25 cellular contexts compared by ENCODE assay signal in the genomic region with DNA sequence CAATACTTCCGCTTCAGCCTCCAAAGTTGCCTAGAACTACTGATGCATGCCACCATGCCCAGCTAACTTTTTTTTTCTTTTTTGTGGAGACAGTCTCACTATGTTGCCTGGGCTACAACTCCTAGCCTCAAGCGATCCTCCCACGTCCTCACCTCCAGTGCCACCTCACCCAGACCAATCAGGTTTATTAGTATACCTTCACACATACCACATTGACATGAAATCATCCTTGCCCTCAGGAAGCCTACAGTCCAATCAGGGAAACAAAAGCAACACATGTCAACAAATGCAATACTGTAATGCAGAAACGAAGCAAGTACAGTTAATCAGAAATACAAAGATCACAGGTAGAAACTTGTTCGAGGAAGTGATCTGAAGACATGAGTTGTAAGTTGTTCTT. TPM values are rescaled to one million over a fixed set of nuclear protein-coding genes. Genes with fewer than 3 reads are reported as not detected.
DNase-seq lines count a peak whose midpoint lies in the region; ATAC-seq and TF ChIP-seq lines count a peak whose summit lies in the region.
"Had no signal": no experiment of that assay in that cellular context is flagged by ENCODE, and none has a peak within 500 bp of the region (broad histone marks: within the 10 kb centered on the region; RNA-seq: fewer than 3 reads in every experiment).

No MANE protein-coding gene starts in this region.

- peaks cover 43% of the 10 kb centered on the region for H3K4me1 Mint-ChIP-seq in activated CD8-positive, alpha-beta memory T cell treated with anti-CD3 and anti-CD28 coated beads, Interleukin-2, amount 10 ng/mL, durations not matched to agents 7 days and 5 days
- peaks cover 32 to 45% of the 10 kb centered on the region in 2 donors for H3K4me1 Mint-ChIP-seq in effector memory CD8-positive, alpha-beta T cell (ENCODE audit: low read depth in 2 of 2)
- H3K4me1 Mint-ChIP-seq in stimulated activated effector memory CD8-positive, alpha-beta T cell treated with anti-CD3 and anti-CD28 coated beads, Interleukin-12 subunit alpha, Interleukin-12 subunit beta, amount 100 ng/mL, for 72 hours: peaks cover 34% of the 10 kb centered on the region
- H3K4me1 Mint-ChIP-seq in T-helper 17 cell: peaks cover 54% of the 10 kb centered on the region

- H3K79me2 ChIP-seq in PC-9 (ENCODE audit: low read depth): peaks cover 86% of the 10 kb centered on the region

- intact Hi-C loops in PC-9 (cut with micrococcal nuclease; ENCODE audit: unreplicated experiment): no loop called here
- intact Hi-C loops in lower lobe of right lung (cut with DNase I): no loop called here

- TF ChIP-seq CTCF in PC-9 (conservative IDR thresholded peaks at IDR 0.05) (no peak), lower lobe of right lung (IDR thresholded peaks at IDR 0.05) (no peak)

- H3K4me3 Mint-ChIP-seq in activated CD8-positive, alpha-beta memory T cell treated with anti-CD3 and anti-CD28 coated beads, Interleukin-2, amount 10 ng/mL, durations not matched to agents 7 days and 5 days: no peak overlapping the region
- H3K4me3 Mint-ChIP-seq in effector memory CD8-positive, alpha-beta T cell: peak overlapping the region in 1 of 2 donors; percentile 3
- no peak overlapping the region for H3K4me3 Mint-ChIP-seq in stimulated activated effector memory CD8-positive, alpha-beta T cell treated with anti-CD3 and anti-CD28 coated beads, Interleukin-12 subunit alpha, Interleukin-12 subunit beta, amount 100 ng/mL, for 72 hours
- H3K4me3 Mint-ChIP-seq in T-helper 17 cell: no peak overlapping the region
- H3K4me3 Mint-ChIP-seq: activated CD4-positive, alpha-beta T cell treated with anti-CD3 and anti-CD28 coated beads, Interleukin-2, amount 10 ng/mL, durations not matched to agents 24 days and 14 days had no signal

- BruUV-seq in PC-9 (replicated peaks; lab: Mats Ljungman, UMichigan): TSS peak; percentile 5

- H3K4me3 ChIP-seq in PC-9 (no peak overlapping the region), lower lobe of right lung (no peak overlapping the region)
- H3K4me3 ChIP-seq: A549, ascending aorta, lung, Peyer's patch, right atrium auricular region, stomach, tibial nerve had no signal

- no peak for ATAC-seq in activated CD8-positive, alpha-beta memory T cell treated with anti-CD3 and anti-CD28 coated beads, Interleukin-2, amount 10 ng/mL, durations not matched to agents 7 days and 5 days
- ATAC-seq in effector memory CD8-positive, alpha-beta T cell (replicated peaks): no peak
- ATAC-seq in stimulated activated effector memory CD8-positive, alpha-beta T cell treated with anti-CD3 and anti-CD28 coated beads, Interleukin-12 subunit alpha, Interleukin-12 subunit beta, amount 100 ng/mL, for 72 hours: no peak
- no peak for ATAC-seq in lower lobe of right lung
- ATAC-seq in T-helper 17 cell: no peak
- ATAC-seq: A549 had no signal

- H3K27me3 ChIP-seq in PC-9 (ENCODE audit: insufficient read depth, low read depth) (no peaks in the 10 kb centered on the region), lower lobe of right lung (ENCODE audit: low read depth) (no peaks in the 10 kb centered on the region)
- H3K27me3 ChIP-seq: ascending aorta, Peyer's patch, right atrium auricular region, stomach, tibial nerve had no signal

- H3K27ac ChIP-seq in PC-9: no peak overlapping the region
- H3K27ac ChIP-seq in lower lobe of right lung: no peak overlapping the region
- H3K27ac ChIP-seq: A549, ascending aorta, Peyer's patch, right atrium auricular region, stomach, tibial nerve had no signal

- POLR2A ChIA-PET in PC-9 (lab: Charles Lee; ENCODE audit: unreplicated experiment): no interaction called here

- peaks cover 44% of the 10 kb centered on the region for H3K36me3 Mint-ChIP-seq in activated CD8-positive, alpha-beta memory T cell treated with anti-CD3 and anti-CD28 coated beads, Interleukin-2, amount 10 ng/mL, durations not matched to agents 7 days and 5 days
- H3K36me3 Mint-ChIP-seq in effector memory CD8-positive, alpha-beta T cell (ENCODE audit: insufficient read depth): peaks cover 37% of the 10 kb centered on the region
- peaks cover 67% of the 10 kb centered on the region for H3K36me3 Mint-ChIP-seq in stimulated activated effector memory CD8-positive, alpha-beta T cell treated with anti-CD3 and anti-CD28 coated beads, Interleukin-12 subunit alpha, Interleukin-12 subunit beta, amount 100 ng/mL, for 72 hours
- peaks cover 8% of the 10 kb centered on the region for H3K36me3 Mint-ChIP-seq in T-helper 17 cell (ENCODE audit: low read depth)

- DNase-seq in activated CD8-positive, alpha-beta memory T cell treated with anti-CD3 and anti-CD28 coated beads, Interleukin-2, amount 10 ng/mL, durations not matched to agents 7 days and 5 days: no peak
- DNase-seq in activated CD8-positive, alpha-beta memory T cell treated with anti-CD3 and anti-CD28 coated beads, Interleukin-2, amount 50 U/mL, for 4 hours: no peak
- DNase-seq in PC-9 (no peak), lower lobe of right lung (no peak), hepatic stellate cell (ENCODE audit: low spot score) (no peak), T-helper 17 cell (no peak)
- no peak for DNase-seq in effector memory CD8-positive, alpha-beta T cell
- no peak for DNase-seq in stimulated activated effector memory CD8-positive, alpha-beta T cell treated with anti-CD3 and anti-CD28 coated beads, Interleukin-12 subunit alpha, Interleukin-12 subunit beta, amount 100 ng/mL, for 72 hours (ENCODE audit: low spot score in 2 of 2)
- DNase-seq: activated CD4-positive, alpha-beta T cell treated with anti-CD3 and anti-CD28 coated beads, Interleukin-2, amount 10 ng/mL, durations not matched to agents 24 days and 14 days; activated naive CD4-positive, alpha-beta T cell treated with Interleukin-2 at 50 U/mL for 16 hours; IMR-90; kidney; NCI-H1436 treated with DMSO at 0.1 percent for 48 hours; NCI-H524; NK-92 treated with Interleukin-12 subunit alpha and Interleukin-12 subunit beta, amount 100 ng/mL, for 24 hours; Peyer's patch; stimulated activated CD4-positive, alpha-beta T cell treated with anti-CD3 and anti-CD28 coated beads, Interleukin-12 subunit alpha, Interleukin-12 subunit beta, amount 100 ng/mL, for 4 hours; stimulated activated CD4-positive, alpha-beta T cell treated with anti-CD3 and anti-CD28 coated beads, Interleukin-4, amount 100 ng/mL, for 4 hours; stomach; T-helper 1 cell had no signal

- H4K20me1 ChIP-seq in PC-9 (ENCODE audit: insufficient read depth): peaks cover 58% of the 10 kb centered on the region

- H3F3A ChIP-seq in PC-9 (ENCODE audit: insufficient read depth, low read depth): peaks cover 11% of the 10 kb centered on the region; the same call in 1 of the 2 replicates

- peaks cover 8% of the 10 kb centered on the region for H3K4me1 ChIP-seq in PC-9 (replicated peaks; ENCODE audit: insufficient read depth)
- peaks cover 39% of the 10 kb centered on the region for H3K4me1 ChIP-seq in lower lobe of right lung

- no peaks in the 10 kb centered on the region for H3K27me3 Mint-ChIP-seq in activated CD8-positive, alpha-beta memory T cell treated with anti-CD3 and anti-CD28 coated beads, Interleukin-2, amount 10 ng/mL, durations not matched to agents 7 days and 5 days
- H3K27me3 Mint-ChIP-seq in effector memory CD8-positive, alpha-beta T cell: no peaks in the 10 kb centered on the region
- H3K27me3 Mint-ChIP-seq in T-helper 17 cell: no peaks in the 10 kb centered on the region
- H3K27me3 Mint-ChIP-seq: activated CD4-positive, alpha-beta T cell treated with anti-CD3 and anti-CD28 coated beads, Interleukin-2, amount 10 ng/mL, durations not matched to agents 24 days and 14 days had no signal

- CTCF ChIA-PET in activated CD8-positive, alpha-beta memory T cell treated with anti-CD3 and anti-CD28 coated beads, Interleukin-2, amount 10 ng/mL, durations not matched to agents 7 days and 5 days (lab: Charles Lee): interaction anchor here (1.3 to 1.5 kb wide), 2 partner anchors 117 to 242 kb away, joined by 3 read pairs; no protein-coding TSS in a partner anchor
- CTCF ChIA-PET in PC-9 (lab: Charles Lee): no interaction called here

- H3K9me2 ChIP-seq in PC-9 (ENCODE audit: insufficient read depth): no peaks in the 10 kb centered on the region; the same call in 1 of the 2 replicates

- H3K27ac Mint-ChIP-seq in activated CD8-positive, alpha-beta memory T cell treated with anti-CD3 and anti-CD28 coated beads, Interleukin-2, amount 10 ng/mL, durations not matched to agents 7 days and 5 days: peak overlapping the region; percentile 2
- peak overlapping the region; percentile 12 to 100 for H3K27ac Mint-ChIP-seq in effector memory CD8-positive, alpha-beta T cell
- peak overlapping the region; percentile 71 for H3K27ac Mint-ChIP-seq in stimulated activated effector memory CD8-positive, alpha-beta T cell treated with anti-CD3 and anti-CD28 coated beads, Interleukin-12 subunit alpha, Interleukin-12 subunit beta, amount 100 ng/mL, for 72 hours
- H3K27ac Mint-ChIP-seq in T-helper 17 cell: no peak overlapping the region
- H3K27ac Mint-ChIP-seq: activated CD4-positive, alpha-beta T cell treated with anti-CD3 and anti-CD28 coated beads, Interleukin-2, amount 10 ng/mL, durations not matched to agents 24 days and 14 days had no signal

- H3K9me3 Mint-ChIP-seq in activated CD8-positive, alpha-beta memory T cell treated with anti-CD3 and anti-CD28 coated beads, Interleukin-2, amount 10 ng/mL, durations not matched to agents 7 days and 5 days (ENCODE audit: low read depth): no peaks in the 10 kb centered on the region
- no peaks in the 10 kb centered on the region for H3K9me3 Mint-ChIP-seq in effector memory CD8-positive, alpha-beta T cell
- H3K9me3 Mint-ChIP-seq in stimulated activated effector memory CD8-positive, alpha-beta T cell treated with anti-CD3 and anti-CD28 coated beads, Interleukin-12 subunit alpha, Interleukin-12 subunit beta, amount 100 ng/mL, for 72 hours: no peaks in the 10 kb centered on the region
- H3K9me3 Mint-ChIP-seq: activated CD4-positive, alpha-beta T cell treated with anti-CD3 and anti-CD28 coated beads, Interleukin-2, amount 10 ng/mL, durations not matched to agents 24 days and 14 days had no signal

- H3K9me3 ChIP-seq in PC-9 (ENCODE audit: insufficient read depth, low read depth) (no peaks in the 10 kb centered on the region), lower lobe of right lung (no peaks in the 10 kb centered on the region), T-helper 17 cell (ENCODE audit: control insufficient read depth, low read length, poor library complexity, severe bottlenecking) (no peaks in the 10 kb centered on the region)
- H3K9me3 ChIP-seq: A549, ascending aorta, Peyer's patch, right atrium auricular region, stomach, tibial nerve had no signal

- peaks cover 18% of the 10 kb centered on the region for H3K36me3 ChIP-seq in PC-9 (ENCODE audit: low read depth)
- peaks cover 6% of the 10 kb centered on the region for H3K36me3 ChIP-seq in lower lobe of right lung

- H2AFZ ChIP-seq in PC-9: no peak overlapping the region

- no peak overlapping the region for H3K4me2 ChIP-seq in PC-9
- H3K4me2 ChIP-seq: A549 had no signal

RNA-seq across cellular contexts. Expression of gene TRIP12, which starts 4.0 kb away (rescaled TPM):
- total RNA-seq in activated CD8-positive, alpha-beta memory T cell treated with anti-CD3 and anti-CD28 coated beads, Interleukin-2, amount 10 ng/mL, durations not matched to agents 7 days and 5 days: 100 to 1,000 TPM; 235 to 270 TPM
- 139 and 226 TPM in 2 replicates for total RNA-seq in PC-9 (2021)
- total RNA-seq in lower lobe of right lung: 229 TPM
- total RNA-seq in T-helper 17 cell: 100 to 1,000 TPM; 179 to 202 TPM

RNA-seq across cellular contexts. Expression of gene FBXO36, which starts 4.5 kb away (rescaled TPM):
- 1 to 10 TPM in 1 of 2 experiments, under 1 TPM in 1; 0.54 to 1.4 TPM for total RNA-seq in activated CD8-positive, alpha-beta memory T cell treated with anti-CD3 and anti-CD28 coated beads, Interleukin-2, amount 10 ng/mL, durations not matched to agents 7 days and 5 days
- total RNA-seq in PC-9 (2021): 3.6 and 3.9 TPM in 2 replicates
- total RNA-seq in lower lobe of right lung: 3.3 TPM
- under 1 TPM; 0.75 to 0.83 TPM for total RNA-seq in T-helper 17 cell
